In genomic region chr12:59595097-59595496, GRCh38 we compare ENCODE assay signal across 8 cellular contexts. TPM values are rescaled to one million over a fixed set of nuclear protein-coding genes. Genes with fewer than 3 reads are reported as not detected.
A peak's percentile ranks its signal among the peaks of the same experiment; 100 is the strongest.
DNase-seq lines count a peak whose midpoint lies in the region; ATAC-seq and TF ChIP-seq lines count a peak whose summit lies in the region.

No MANE protein-coding gene starts in this region.

- CTCF ChIA-PET in CD4-positive, alpha-beta T cell (lab: Charles Lee): no interaction called here

- peak overlapping the region; percentile 96 for H3K4me3 Mint-ChIP-seq in CD4-positive, alpha-beta T cell
- peak overlapping the region; percentile 86 for H3K4me3 Mint-ChIP-seq in neural progenitor cell

- no peak for DNase-seq in CD4-positive, alpha-beta T cell
- DNase-seq in LNCaP clone FGC (ENCODE audit: low read depth) (no peak), coronary artery (ENCODE audit: low spot score) (no peak), neural progenitor cell (ENCODE audit: low spot score) (no peak), glomerular visceral epithelial cell (ENCODE audit: extremely low spot score) (no peak), UCSD-AML1 (lab: John Stamatoyannopoulos, UW; ENCODE audit: unreplicated experiment) (no peak), Ammon's horn (ENCODE audit: low spot score) (no peak)

- peak overlapping the region; percentile 91 for H3K27ac ChIP-seq in CD4-positive, alpha-beta T cell (ENCODE audit: low read depth, low read length)
- H3K27ac ChIP-seq in coronary artery (peak overlapping the region; percentile 99), neural progenitor cell (no peak overlapping the region)

- H3K9me3 ChIP-seq in CD4-positive, alpha-beta T cell (ENCODE audit: control insufficient read depth, low read length): no peaks in the 10 kb centered on the region
- H3K9me3 ChIP-seq in neural progenitor cell (ENCODE audit: low read depth): no peaks in the 10 kb centered on the region

- no peak for ATAC-seq in CD4-positive, alpha-beta T cell (ENCODE audit: poor library complexity)
- ATAC-seq in HG03135 (IDR thresholded peaks at IDR 0.05; ENCODE audit: unreplicated experiment): no peak

- no peak for TF ChIP-seq CTCF in CD4-positive, alpha-beta T cell (IDR thresholded peaks at IDR 0.05)
- TF ChIP-seq CTCF in LNCaP clone FGC (IDR thresholded peaks at IDR 0.05; ENCODE audit: control insufficient read depth, extremely low read depth, insufficient read depth) (no peak), coronary artery (IDR thresholded peaks at IDR 0.05) (no peak), neural progenitor cell (IDR thresholded peaks at IDR 0.05) (no peak)

- no peak overlapping the region for H3K9ac ChIP-seq in neural progenitor cell

- peak overlapping the region; percentile 98 for H2AFZ ChIP-seq in neural progenitor cell (replicated peaks)

- H3K36me3 ChIP-seq in neural progenitor cell: no peaks in the 10 kb centered on the region

- peaks cover 4% of the 10 kb centered on the region for H3K4me1 ChIP-seq in neural progenitor cell

- H3K27me3 ChIP-seq in CD4-positive, alpha-beta T cell (ENCODE audit: control insufficient read depth, insufficient read depth, low read length): no peaks in the 10 kb centered on the region
- H3K27me3 ChIP-seq in neural progenitor cell: peaks cover 41% of the 10 kb centered on the region

- peak overlapping the region; percentile 90 for H3K4me2 ChIP-seq in neural progenitor cell

- no peaks in the 10 kb centered on the region for H3K79me2 ChIP-seq in neural progenitor cell (ENCODE audit: low read depth)

- H3F3A ChIP-seq in neural progenitor cell (ENCODE audit: low read depth): peaks cover 6% of the 10 kb centered on the region

- H3K4me1 Mint-ChIP-seq in CD4-positive, alpha-beta T cell (ENCODE audit: low read depth): peaks cover 63% of the 10 kb centered on the region
- H3K4me1 Mint-ChIP-seq in neural progenitor cell: peaks cover 15% of the 10 kb centered on the region

- H3K9me3 Mint-ChIP-seq in CD4-positive, alpha-beta T cell: no peaks in the 10 kb centered on the region
- no peaks in the 10 kb centered on the region for H3K9me3 Mint-ChIP-seq in neural progenitor cell

- H3K4me3 ChIP-seq in LNCaP clone FGC (ENCODE audit: low read depth, low read length) (peak overlapping the region; percentile 64), coronary artery (peak overlapping the region; percentile 87), neural progenitor cell (peak overlapping the region; percentile 57)

- H3K27me3 Mint-ChIP-seq in CD4-positive, alpha-beta T cell: peaks cover 4% of the 10 kb centered on the region
- H3K27me3 Mint-ChIP-seq in neural progenitor cell (ENCODE audit: insufficient read depth, low read depth): peaks cover 10% of the 10 kb centered on the region

- H3K27ac Mint-ChIP-seq in CD4-positive, alpha-beta T cell: peak overlapping the region; percentile 99
- no peak overlapping the region for H3K27ac Mint-ChIP-seq in neural progenitor cell

- intact Hi-C loops in CD4-positive, alpha-beta T cell (cut with DNase I, micrococcal nuclease): loop anchor here in 1 of 2 experiments (5.0 to 10.0 kb wide), 2 partner anchors 110 to 212 kb away; no protein-coding TSS in a partner anchor

- no peaks in the 10 kb centered on the region for H4K20me1 ChIP-seq in neural progenitor cell (ENCODE audit: low read depth)

- H3K36me3 Mint-ChIP-seq in CD4-positive, alpha-beta T cell (ENCODE audit: low read depth): peaks cover 32% of the 10 kb centered on the region
- H3K36me3 Mint-ChIP-seq in neural progenitor cell: no peaks in the 10 kb centered on the region

- POLR2A ChIA-PET in CD4-positive, alpha-beta T cell (lab: Charles Lee): interaction anchor here (0.7 to 2.1 kb wide), 11 partner anchors 8 to 177 kb away, joined by 3 to 9 read pairs (median 5); no protein-coding TSS in a partner anchor

RNA-seq across cellular contexts. Expression of gene SLC16A7, which starts 0.7 kb away (rescaled TPM):
- total RNA-seq in CD4-positive, alpha-beta T cell: 10 to 100 TPM; 23.7 to 24.6 TPM
- 1.3 and 1.8 TPM in 2 replicates for total RNA-seq in neural progenitor cell (ENCODE audit: low replicate concordance)
